17 cellular contexts compared by ENCODE assay signal in the genomic region with DNA sequence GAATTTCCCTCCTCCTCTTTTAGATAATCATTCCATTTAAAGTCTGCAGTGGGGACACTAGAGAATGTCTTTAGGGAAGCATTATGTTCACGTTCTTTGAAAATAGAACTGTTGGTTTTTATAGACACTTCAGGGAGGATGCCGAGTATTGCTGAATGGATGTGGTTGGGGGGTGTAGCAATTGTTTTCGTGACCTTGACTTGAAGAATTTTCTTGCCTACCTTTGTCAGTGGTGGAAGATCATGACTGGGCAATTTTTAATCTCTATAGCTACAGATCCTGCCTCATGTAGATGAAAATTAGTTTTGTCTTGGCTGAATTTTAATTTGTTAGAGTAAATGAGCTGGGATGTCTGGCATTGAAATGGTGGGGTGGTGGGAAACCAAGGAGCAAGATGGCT.
DNase-seq lines count a peak whose midpoint lies in the region; ATAC-seq and TF ChIP-seq lines count a peak whose summit lies in the region.
"Had no signal": no experiment of that assay in that cellular context is flagged by ENCODE, and none has a peak within 500 bp of the region (broad histone marks: within the 10 kb centered on the region; RNA-seq: fewer than 3 reads in every experiment).

No MANE protein-coding gene starts in this region.

- no peak for ATAC-seq in GM18861 (IDR thresholded peaks at IDR 0.05; ENCODE audit: unreplicated experiment)

- peaks cover 7% of the 10 kb centered on the region; the same call in 1 of the 2 replicates for H3K4me1 ChIP-seq in HEK293 (ENCODE audit: control insufficient read depth, insufficient read depth, low read length)
- peaks cover 66 to 81% of the 10 kb centered on the region in 2 experiments for H3K4me1 ChIP-seq in neutrophil (ENCODE audit: control insufficient read depth in 1 of 2, insufficient read depth in 1 of 2, low read depth in 1 of 2, low read length in 1 of 2)

- H3K27me3 ChIP-seq in neutrophil: no peaks in the 10 kb centered on the region
- no peaks in the 10 kb centered on the region for H3K27me3 ChIP-seq in brain microvascular endothelial cell (replicated peaks)

- in situ Hi-C loops in brain microvascular endothelial cell (cut with HindIII; ENCODE audit: low pct_ligation_motif_present, low sequenced_read_pairs): no loop called here

- no peak for TF ChIP-seq CTCF in HEK293 (tag by site-specific recombination; IDR thresholded peaks at IDR 0.05)
- no peak for TF ChIP-seq CTCF in neutrophil (IDR thresholded peaks at IDR 0.05)
- no peak for TF ChIP-seq CTCF in brain microvascular endothelial cell (IDR thresholded peaks at IDR 0.05; ENCODE audit: low read depth, low read length, missing control alignments)

- H3K4me3 ChIP-seq in HEK293 (ENCODE audit: low read depth, low read length) (no peak overlapping the region), neutrophil (ENCODE audit: low read depth in 1 of 2, low read length in 1 of 2) (no peak overlapping the region), brain microvascular endothelial cell (ENCODE audit: low read depth, low read length) (no peak overlapping the region)
- H3K4me3 ChIP-seq: SK-N-MC had no signal

- CTCF ChIA-PET in HEK293 (lab: Yijun Ruan, JAX): no interaction called here

- DNase-seq in NCI-H2227 (lab: John Stamatoyannopoulos, UW; ENCODE audit: unreplicated experiment) (peak; percentile 8), NCI-H2227 treated with DMSO at 0.1 percent for 48 hours (lab: John Stamatoyannopoulos, UW) (no peak), OCI-M1 (lab: John Stamatoyannopoulos, UW) (peak; percentile 60), NCI-H748 (lab: John Stamatoyannopoulos, UW; ENCODE audit: unreplicated experiment) (no peak), brain microvascular endothelial cell (no peak)
- DNase-seq: 8988T, H7, NCI-H1092 treated with DMSO at 0.1 percent for 48 hours, NCI-H1694, NCI-H2107, NCI-H446 treated with DMSO at 0.1 percent for 48 hours, NCI-H774, T-helper 1 cell had no signal

- H3K36me3 ChIP-seq in HEK293 (ENCODE audit: control insufficient read depth in 2 of 2, insufficient read depth in 1 of 2, low read length in 2 of 2) (peaks cover 0 to 5% of the 10 kb centered on the region in 2 experiments; a peak in 1 of 3 replicates), neutrophil (no peaks in the 10 kb centered on the region), brain microvascular endothelial cell (replicated peaks) (no peaks in the 10 kb centered on the region)

- H3K9me3 ChIP-seq in HEK293 (ENCODE audit: control insufficient read depth, insufficient read depth, low read depth, low read length) (no peaks in the 10 kb centered on the region), neutrophil (no peaks in the 10 kb centered on the region)

- H3K27ac ChIP-seq in HEK293 (ENCODE audit: extremely low read depth, low read depth, low read length): no peak overlapping the region
- peak overlapping the region; percentile 55 for H3K27ac ChIP-seq in neutrophil
- H3K27ac ChIP-seq in brain microvascular endothelial cell: no peak overlapping the region
- H3K27ac ChIP-seq: SK-N-MC had no signal

- POLR2A ChIA-PET in HEK293 (lab: Yijun Ruan, JAX): no interaction called here

TF ChIP-seq in HEK293, 187 proteins besides CTCF, POLR2A, EP300 and RAD21:
- no peak for TF ChIP-seq OSR2 (tag by site-specific recombination; IDR thresholded peaks at IDR 0.05)
- TF ChIP-seq ZBTB17 (tag by site-specific recombination; IDR thresholded peaks at IDR 0.05): peak; percentile 20; the same call in 1 of the 2 replicates

Comparison
In these comparisons a context has a peak if more than half of its experiments do, and no peak if none do; other contexts are left out.
1. DNase-seq: peak in NCI-H2227 (single experiment) and OCI-M1 (single experiment); none in NCI-H2227 treated with DMSO at 0.1 percent for 48 hours (single experiment), NCI-H748 (single experiment) and brain microvascular endothelial cell (single experiment).